ENCODE assay signal across 2 cellular contexts in genomic region chr19:8385103-8385502, GRCh38. TPM values are rescaled to one million over a fixed set of nuclear protein-coding genes. Genes with fewer than 3 reads are reported as not detected.
"Had no signal": no experiment of that assay in that cellular context is flagged by ENCODE, and none has a peak within 500 bp of the region (broad histone marks: within the 10 kb centered on the region; RNA-seq: fewer than 3 reads in every experiment).

No MANE protein-coding gene starts in this region.

RNA-seq across cellular contexts. Expression of gene ANGPTL4, which starts 21.1 kb away (rescaled TPM):
- total RNA-seq: myocyte, natural killer cell had no signal
